ENCODE assay signal across 21 cellular contexts in the genomic region with DNA sequence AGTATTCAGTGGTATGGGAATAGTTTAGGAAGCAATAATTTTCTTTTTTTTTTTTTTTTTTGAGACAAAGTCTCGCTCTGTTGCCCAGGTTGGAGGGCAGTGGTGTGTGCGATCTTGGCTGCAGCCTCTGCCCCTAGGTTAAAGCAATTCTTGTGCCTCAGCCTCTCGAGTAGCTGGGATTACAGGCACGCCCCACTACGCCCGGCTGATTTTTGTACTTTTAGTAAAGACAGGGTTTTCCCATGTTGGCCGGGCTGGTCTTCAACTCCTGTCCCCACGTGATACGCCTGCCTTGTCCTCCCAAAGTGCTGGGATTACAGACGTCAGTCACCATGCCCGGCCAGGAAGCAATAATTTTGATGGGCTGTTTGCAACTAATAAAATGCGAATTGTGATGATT.
A peak's percentile ranks its signal among the peaks of the same experiment; 100 is the strongest.
DNase-seq lines count a peak whose midpoint lies in the region; ATAC-seq and TF ChIP-seq lines count a peak whose summit lies in the region.
"Had no signal": no experiment of that assay in that cellular context is flagged by ENCODE, and none has a peak within 500 bp of the region (broad histone marks: within the 10 kb centered on the region; RNA-seq: fewer than 3 reads in every experiment).

No MANE protein-coding gene starts in this region.

- peaks cover 5% of the 10 kb centered on the region for H3K36me3 ChIP-seq in CD8-positive, alpha-beta T cell (ENCODE audit: insufficient read depth, low read length)
- H3K36me3 ChIP-seq in prostate gland (no peaks in the 10 kb centered on the region), trophoblast cell (ENCODE audit: control insufficient read depth in 1 of 2, insufficient read depth in 2 of 2, low read length in 2 of 2) (peaks cover 10 to 22% of the 10 kb centered on the region in 2 experiments)
- H3K36me3 ChIP-seq: uterus had no signal

- intact Hi-C loops in CD8-positive, alpha-beta T cell (cut with DNase I, micrococcal nuclease): no loop called here
- intact Hi-C loops in prostate gland (cut with DNase I): no loop called here

- no peaks in the 10 kb centered on the region for H3K27me3 ChIP-seq in CD8-positive, alpha-beta T cell (ENCODE audit: insufficient read depth, low read length)
- H3K27me3 ChIP-seq in foreskin keratinocyte: no peaks in the 10 kb centered on the region
- no peaks in the 10 kb centered on the region for H3K27me3 ChIP-seq in prostate gland (replicated peaks; ENCODE audit: insufficient read depth)
- H3K27me3 ChIP-seq in trophoblast cell (ENCODE audit: insufficient read depth, low read length): no peaks in the 10 kb centered on the region
- H3K27me3 ChIP-seq: left lung, SJSA1, uterus had no signal

- WGBS in prostate gland: 49% methylated on average over 12 of the region's 12 CpGs
- WGBS in trophoblast cell (ENCODE audit: extremely low coverage, insufficient coverage, insufficient read length): 100% methylated on average over 1 of the region's 12 CpGs

- no peak overlapping the region for H3K14ac ChIP-seq in trophoblast cell (ENCODE audit: low read length)

- no peak for TF ChIP-seq POLR2A in prostate gland (IDR thresholded peaks at IDR 0.05)

- H3K79me1 ChIP-seq in trophoblast cell (ENCODE audit: low read length): no peaks in the 10 kb centered on the region

- no peak overlapping the region for H4K12ac ChIP-seq in trophoblast cell (ENCODE audit: low read depth, low read length)

- no peak overlapping the region for H3K27ac ChIP-seq in CD8-positive, alpha-beta T cell (ENCODE audit: low read depth, low read length)
- H3K27ac ChIP-seq in foreskin keratinocyte: peak overlapping the region; percentile 30
- peak overlapping the region; percentile 39 to 58 for H3K27ac ChIP-seq in prostate gland
- no peak overlapping the region for H3K27ac ChIP-seq in trophoblast cell (ENCODE audit: low read depth, low read length)
- H3K27ac ChIP-seq: left lung, PC-9, SJSA1, uterus had no signal

- H3K9me3 Mint-ChIP-seq in CD8-positive, alpha-beta T cell: no peaks in the 10 kb centered on the region
- H3K9me3 Mint-ChIP-seq in IgD-negative memory B cell: no peaks in the 10 kb centered on the region
- H3K9me3 Mint-ChIP-seq: activated naive CD4-positive, alpha-beta T cell treated with anti-CD3 and anti-CD28 coated beads for 36 hours; stimulated activated naive CD8-positive, alpha-beta T cell treated with anti-CD3 and anti-CD28 coated beads, Interleukin-15, amount 100 ng/mL, for 72 hours had no signal

- no peak for ATAC-seq in CD8-positive, alpha-beta T cell
- ATAC-seq in foreskin keratinocyte: no peak
- ATAC-seq: left lung; sciatic nerve; stimulated activated naive CD8-positive, alpha-beta T cell treated with anti-CD3 and anti-CD28 coated beads, Interleukin-15, amount 100 ng/mL, for 72 hours had no signal

- no peak overlapping the region for H3K18ac ChIP-seq in trophoblast cell (ENCODE audit: low read length)

- H3K79me2 ChIP-seq in trophoblast cell (ENCODE audit: control insufficient read depth, insufficient read depth, low read length, poor library complexity): peaks cover 1% of the 10 kb centered on the region

- H2AK5ac ChIP-seq in trophoblast cell (ENCODE audit: low read length): no peak overlapping the region

- no peak overlapping the region for H3K4ac ChIP-seq in trophoblast cell (ENCODE audit: low read depth, low read length)

- no peaks in the 10 kb centered on the region for H3K9me3 ChIP-seq in CD8-positive, alpha-beta T cell (ENCODE audit: low read length)
- H3K9me3 ChIP-seq in prostate gland (no peaks in the 10 kb centered on the region), trophoblast cell (ENCODE audit: insufficient read depth, low read depth, low read length) (no peaks in the 10 kb centered on the region)
- H3K9me3 ChIP-seq: left lung, SJSA1, uterus had no signal

- no peak overlapping the region for H2BK5ac ChIP-seq in trophoblast cell (ENCODE audit: low read depth, low read length, poor library complexity)

- H3K27me3 Mint-ChIP-seq in CD8-positive, alpha-beta T cell (ENCODE audit: low read depth): no peaks in the 10 kb centered on the region
- H3K27me3 Mint-ChIP-seq in IgD-negative memory B cell: no peaks in the 10 kb centered on the region
- H3K27me3 Mint-ChIP-seq: stimulated activated naive CD8-positive, alpha-beta T cell treated with anti-CD3 and anti-CD28 coated beads, Interleukin-15, amount 100 ng/mL, for 72 hours had no signal

- peaks cover 25% of the 10 kb centered on the region for H3K36me3 Mint-ChIP-seq in CD8-positive, alpha-beta T cell
- H3K36me3 Mint-ChIP-seq in IgD-negative memory B cell: no peaks in the 10 kb centered on the region

- H2BK12ac ChIP-seq in trophoblast cell (ENCODE audit: low read length): no peak overlapping the region

- POLR2A ChIA-PET in CD8-positive, alpha-beta T cell (lab: Charles Lee): no interaction called here

- peaks cover 51% of the 10 kb centered on the region for H3K4me1 Mint-ChIP-seq in CD8-positive, alpha-beta T cell (ENCODE audit: low read depth)
- H3K4me1 Mint-ChIP-seq in IgD-negative memory B cell: peaks cover 21 to 34% (median 28%) of the 10 kb centered on the region in 3 donors

- H4K8ac ChIP-seq in trophoblast cell (ENCODE audit: low read depth, low read length): no peak overlapping the region

- no peak overlapping the region for H3K4me3 ChIP-seq in CD8-positive, alpha-beta T cell (ENCODE audit: low read depth, low read length)
- H3K4me3 ChIP-seq in prostate gland (no peak overlapping the region), trophoblast cell (ENCODE audit: low read depth, low read length) (no peak overlapping the region)
- H3K4me3 ChIP-seq: left lung, PC-9, SJSA1, uterus had no signal

- no peak for TF ChIP-seq CTCF in CD8-positive, alpha-beta T cell (IDR thresholded peaks at IDR 0.05)
- no peak for TF ChIP-seq CTCF in foreskin keratinocyte (conservative IDR thresholded peaks at IDR 0.05)
- no peak for TF ChIP-seq CTCF in prostate gland (IDR thresholded peaks at IDR 0.05)

- no peak overlapping the region for H3K23ac ChIP-seq in trophoblast cell (ENCODE audit: low read length)

- no peaks in the 10 kb centered on the region for H3K4me1 ChIP-seq in CD8-positive, alpha-beta T cell (ENCODE audit: insufficient read depth, low read length)
- peaks cover 30% of the 10 kb centered on the region for H3K4me1 ChIP-seq in foreskin keratinocyte
- H3K4me1 ChIP-seq in prostate gland (replicated peaks): peaks cover 5% of the 10 kb centered on the region
- H3K4me1 ChIP-seq in trophoblast cell (ENCODE audit: control insufficient read depth in 1 of 2, insufficient read depth in 2 of 2, low read length in 2 of 2): no peaks in the 10 kb centered on the region
- H3K4me1 ChIP-seq: SJSA1, uterus had no signal

- H4K91ac ChIP-seq in trophoblast cell (ENCODE audit: low read depth, low read length): no peak overlapping the region

- no peak for DNase-seq in CD8-positive, alpha-beta T cell
- DNase-seq in foreskin keratinocyte: no peak
- DNase-seq in prostate gland (ENCODE audit: low spot score): no peak
- DNase-seq in cerebellar nuclear complex (lab: John Stamatoyannopoulos, UW): no peak
- no peak for DNase-seq in DMS153 (lab: John Stamatoyannopoulos, UW)
- no peak for DNase-seq in trophoblast cell
- no peak for DNase-seq in AG08395 (ENCODE audit: low spot score)
- DNase-seq: activated CD4-positive, alpha-beta T cell treated with anti-CD3 and anti-CD28 coated beads for 4 hours; activated naive CD4-positive, alpha-beta T cell treated with anti-CD3 and anti-CD28 coated beads for 36 hours; Calu3; foreskin melanocyte; left lung; NCI-H1417 treated with DMSO at 0.1 percent for 48 hours; NCI-H526 treated with DMSO at 0.1 percent for 48 hours; PC-9; stimulated activated naive CD8-positive, alpha-beta T cell treated with anti-CD3 and anti-CD28 coated beads, Interleukin-15, amount 100 ng/mL, for 72 hours; T1000; uterus had no signal

- CTCF ChIA-PET in CD8-positive, alpha-beta T cell (lab: Charles Lee): interaction anchor here (1.3 to 4.5 kb wide), 3 partner anchors 12 to 104 kb away, joined by 5 to 29 read pairs (median 13); a partner anchor contains a TSS

- H3K27ac Mint-ChIP-seq in CD8-positive, alpha-beta T cell: peak overlapping the region; percentile 60
- peak overlapping the region; percentile 8 to 76 (median 65) for H3K27ac Mint-ChIP-seq in IgD-negative memory B cell
- H3K27ac Mint-ChIP-seq: activated naive CD4-positive, alpha-beta T cell treated with anti-CD3 and anti-CD28 coated beads for 36 hours; stimulated activated naive CD8-positive, alpha-beta T cell treated with anti-CD3 and anti-CD28 coated beads, Interleukin-15, amount 100 ng/mL, for 72 hours had no signal

- H3K4me2 ChIP-seq in trophoblast cell (ENCODE audit: low read length): no peak overlapping the region
- H3K4me2 ChIP-seq: PC-9 had no signal

- no peak overlapping the region for H2AFZ ChIP-seq in trophoblast cell (ENCODE audit: insufficient read depth, low read length, poor library complexity)
- H2AFZ ChIP-seq: PC-9 had no signal

- H2BK120ac ChIP-seq in trophoblast cell (ENCODE audit: insufficient read depth, low read length, poor library complexity): no peak overlapping the region

- no peak overlapping the region for H3K9ac ChIP-seq in trophoblast cell (ENCODE audit: low read length)

- no peak overlapping the region for H3K4me3 Mint-ChIP-seq in CD8-positive, alpha-beta T cell
- peak overlapping the region; percentile 37 to 85 (median 72) for H3K4me3 Mint-ChIP-seq in IgD-negative memory B cell
- H3K4me3 Mint-ChIP-seq: activated naive CD4-positive, alpha-beta T cell treated with anti-CD3 and anti-CD28 coated beads for 36 hours; stimulated activated naive CD8-positive, alpha-beta T cell treated with anti-CD3 and anti-CD28 coated beads, Interleukin-15, amount 100 ng/mL, for 72 hours had no signal

Comparison
In these comparisons a context has a peak if more than half of its experiments do, and no peak if none do; other contexts are left out.
1. H3K27ac ChIP-seq: peak in foreskin keratinocyte (single experiment) and prostate gland (2 of 2); none in CD8-positive, alpha-beta T cell (single experiment) and trophoblast cell (single experiment).